30 cellular contexts compared by ENCODE assay signal in the genomic region with DNA sequence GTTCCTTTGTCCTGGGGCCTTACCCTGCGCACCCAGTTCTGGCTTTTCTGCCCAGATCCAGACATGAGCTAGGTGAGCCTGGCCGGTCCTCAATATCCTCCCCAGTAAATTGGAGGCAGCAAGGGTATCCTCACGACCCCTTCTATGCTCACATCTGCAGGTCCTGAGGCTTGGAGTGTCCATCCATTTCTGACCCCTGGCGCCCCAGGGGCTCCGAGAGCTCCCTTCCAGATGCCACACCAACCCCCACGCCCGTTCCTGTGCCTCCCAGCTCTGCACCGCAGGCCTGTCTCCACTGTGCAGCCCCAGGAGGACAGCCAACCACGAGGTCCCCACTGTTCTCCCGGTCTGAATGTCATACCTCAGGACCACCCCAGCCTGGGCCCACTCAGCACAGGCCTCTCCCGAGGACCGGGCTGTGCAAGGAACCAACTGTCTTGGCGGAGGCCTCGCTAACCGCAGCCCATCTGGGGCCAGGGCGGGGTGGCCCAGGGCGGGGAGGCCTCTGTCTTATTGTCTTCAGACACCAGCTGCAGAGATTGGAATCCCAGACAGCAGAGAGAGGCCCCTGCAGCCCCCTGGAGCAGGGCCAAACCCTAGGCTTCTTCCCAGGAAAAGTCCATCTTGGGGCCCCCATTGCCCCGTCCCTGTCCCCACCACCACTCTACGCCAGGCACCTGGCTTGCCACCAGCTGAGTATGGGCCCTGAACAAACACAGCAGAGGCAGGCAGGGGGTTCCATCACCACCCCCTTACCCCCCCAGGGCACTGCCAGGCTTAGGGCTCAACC. TPM values are rescaled to one million over a fixed set of nuclear protein-coding genes. Genes with fewer than 3 reads are reported as not detected.
DNase-seq lines count a peak whose midpoint lies in the region; ATAC-seq, FAIRE-seq and TF ChIP-seq lines count a peak whose summit lies in the region.
"Had no signal": no experiment of that assay in that cellular context is flagged by ENCODE, and none has a peak within 500 bp of the region (broad histone marks: within the 10 kb centered on the region; RNA-seq: fewer than 3 reads in every experiment).

No MANE protein-coding gene starts in this region.

- no peaks in the 10 kb centered on the region; the same call in 1 of the 2 replicates for H3K9me1 ChIP-seq in IMR-90 (ENCODE audit: insufficient read depth, low read length)

- in situ Hi-C loops in IMR-90 (cut with MboI; ENCODE audit: low sequenced_read_pairs): no loop called here

- no peaks in the 10 kb centered on the region for H4K20me1 ChIP-seq in IMR-90 (ENCODE audit: insufficient read depth, low read length)

- no peak overlapping the region for H4K5ac ChIP-seq in IMR-90 (ENCODE audit: low read depth, low read length)

- peak overlapping the region; percentile 87 to 90; a peak in 2 of 4 replicates for H4K8ac ChIP-seq in IMR-90 (ENCODE audit: low read depth in 2 of 2, low read length in 2 of 2)

- POLR2A ChIA-PET in IMR-90 (lab: Charles Lee; ENCODE audit: unreplicated experiment): no interaction called here

- CTCF ChIA-PET in IMR-90 (lab: Yijun Ruan, JAX): no interaction called here

- H3K4me3 Mint-ChIP-seq in osteocyte (ENCODE audit: unreplicated experiment): no peak overlapping the region
- H3K4me3 Mint-ChIP-seq: activated T-cell treated with anti-CD3 and anti-CD28 coated beads, Interleukin-2, amount 50 U/mL, for 4 hours; central memory CD8-positive, alpha-beta T cell; stimulated activated naive B cell treated with anti-CD40 and anti-IgM and Interleukin-4, amounts not matched to agents 10 μg/mL and 1 μg/mL and 100 μg/mL, for 72 hours had no signal

- H3K9ac ChIP-seq in IMR-90 (ENCODE audit: low read depth, low read length): no peak overlapping the region

- no peaks in the 10 kb centered on the region for H3K79me2 ChIP-seq in ACC112 (ENCODE audit: control insufficient read depth, insufficient read depth, low read length, unreplicated experiment)

- H3K4me1 ChIP-seq in ACC112 (ENCODE audit: control insufficient read depth, insufficient read depth, low read length, unreplicated experiment) (peaks cover 21% of the 10 kb centered on the region), IMR-90 (ENCODE audit: control insufficient read depth, insufficient read depth, low read length) (peaks cover 10% of the 10 kb centered on the region; the same call in 1 of the 2 replicates), foreskin keratinocyte (no peaks in the 10 kb centered on the region)
- H3K4me1 ChIP-seq: suprapubic skin had no signal

- no peak overlapping the region for H3K23ac ChIP-seq in IMR-90 (ENCODE audit: low read depth, low read length)

- no peak overlapping the region for H2AK5ac ChIP-seq in IMR-90 (ENCODE audit: low read depth, low read length)

- H3K27ac ChIP-seq in ACC112 (ENCODE audit: low read depth, low read length) (no peak overlapping the region), IMR-90 (ENCODE audit: insufficient read depth, low read length) (no peak overlapping the region), coronary artery (peak overlapping the region in 1 of 2 donors; percentile 45), foreskin keratinocyte (no peak overlapping the region)
- H3K27ac ChIP-seq: C4-2B, dorsolateral prefrontal cortex, suprapubic skin had no signal

- H3K9me3 ChIP-seq in IMR-90 (ENCODE audit: control insufficient read depth, insufficient read depth, low read length): no peaks in the 10 kb centered on the region
- H3K9me3 ChIP-seq: heart right ventricle, suprapubic skin had no signal

- no peaks in the 10 kb centered on the region for H3K36me3 Mint-ChIP-seq in osteocyte (ENCODE audit: unreplicated experiment)
- H3K36me3 Mint-ChIP-seq: stimulated activated naive B cell treated with anti-CD40 and anti-IgM and Interleukin-4, amounts not matched to agents 10 μg/mL and 1 μg/mL and 100 μg/mL, for 72 hours had no signal

- DNase-seq in IMR-90 (no peak), coronary artery (ENCODE audit: low spot score) (peak; percentile 64), posterior vena cava (ENCODE audit: low spot score) (peak; percentile 67), osteocyte (ENCODE audit: extremely low spot score, unreplicated experiment) (no peak), foreskin keratinocyte (no peak), RCC 7860 (ENCODE audit: low spot score) (no peak)
- DNase-seq: activated CD4-positive, CD25-positive, alpha-beta regulatory T cell treated with anti-CD3 and anti-CD28 coated beads, Interleukin-2, amount 50 U/mL, for 72 hours; activated naive CD4-positive, alpha-beta T cell treated with anti-CD3 and anti-CD28 coated beads, Interleukin-2, amount 50 U/mL, for 16 hours; activated T-cell treated with anti-CD3 and anti-CD28 coated beads, Interleukin-2, amount 50 U/mL, for 4 hours; aorta; dorsolateral prefrontal cortex; heart right ventricle; mammary epithelial cell; NCI-H1105 treated with DMSO at 0.1 percent for 48 hours; NCI-H2029 treated with DMSO at 0.1 percent for 48 hours; NCI-H446; PC-3; SHP77; stimulated activated CD4-positive, alpha-beta T cell treated with anti-CD3 and anti-CD28 coated beads, Interleukin-12 subunit alpha, Interleukin-12 subunit beta, amount 100 ng/mL, for 4 hours; stimulated activated CD4-positive, alpha-beta T cell treated with anti-CD3 and anti-CD28 coated beads, Interleukin-4, amount 100 ng/mL, for 24 hours; stimulated activated naive B cell treated with anti-CD40 and anti-IgM and Interleukin-4, amounts not matched to agents 10 μg/mL and 1 μg/mL and 100 μg/mL, for 72 hours; T-helper 1 cell had no signal

- H3K4ac ChIP-seq in IMR-90 (ENCODE audit: low read depth, low read length): peak overlapping the region; percentile 82; the same call in 1 of the 2 replicates

- no peak overlapping the region for H2BK20ac ChIP-seq in IMR-90 (ENCODE audit: low read depth, low read length)

- peak overlapping the region; percentile 40; the same call in 1 of the 2 replicates for H2BK120ac ChIP-seq in IMR-90 (ENCODE audit: low read depth, low read length)

- H3K18ac ChIP-seq in IMR-90 (ENCODE audit: low read depth, low read length): no peak overlapping the region; the same call in 1 of the 2 replicates

- H3K27me3 ChIP-seq in ACC112 (ENCODE audit: insufficient read depth, low read length) (no peaks in the 10 kb centered on the region), IMR-90 (ENCODE audit: control insufficient read depth, insufficient read depth, low read length) (no peaks in the 10 kb centered on the region; the same call in 1 of the 2 replicates), foreskin keratinocyte (peaks cover 10% of the 10 kb centered on the region)
- H3K27me3 ChIP-seq: dorsolateral prefrontal cortex, heart right ventricle had no signal

- no peak for TF ChIP-seq RAD21 in IMR-90 (IDR thresholded peaks at IDR 0.05; ENCODE audit: low read length)

- H3K4me3 ChIP-seq in ACC112 (ENCODE audit: low read depth, low read length): no peak overlapping the region
- no peak overlapping the region for H3K4me3 ChIP-seq in IMR-90 (ENCODE audit: insufficient read depth, low read depth, low read length)
- H3K4me3 ChIP-seq in coronary artery: no peak overlapping the region
- H3K4me3 ChIP-seq: dorsolateral prefrontal cortex, heart right ventricle, suprapubic skin had no signal

- no peaks in the 10 kb centered on the region for H3K9me3 Mint-ChIP-seq in osteocyte (ENCODE audit: unreplicated experiment)
- H3K9me3 Mint-ChIP-seq: activated T-cell treated with anti-CD3 and anti-CD28 coated beads, Interleukin-2, amount 50 U/mL, for 4 hours; central memory CD8-positive, alpha-beta T cell; stimulated activated naive B cell treated with anti-CD40 and anti-IgM and Interleukin-4, amounts not matched to agents 10 μg/mL and 1 μg/mL and 100 μg/mL, for 72 hours had no signal

- peak overlapping the region; percentile 87; the same call in 1 of the 2 replicates for H3K14ac ChIP-seq in IMR-90 (replicated peaks; ENCODE audit: low read depth, low read length)

- FAIRE-seq in RCC 7860 (lab: Jason Lieb, UNC): no peak

- no peak overlapping the region for H3K56ac ChIP-seq in IMR-90 (ENCODE audit: extremely low read depth, insufficient read depth, low read length)

- no peak overlapping the region for H2BK5ac ChIP-seq in IMR-90 (ENCODE audit: low read depth, low read length, poor library complexity, severe bottlenecking)

- TF ChIP-seq CTCF in IMR-90 (conservative IDR thresholded peaks at IDR 0.05; ENCODE audit: low read depth, low read length) (no peak), coronary artery (IDR thresholded peaks at IDR 0.05) (no peak), osteocyte (IDR thresholded peaks at IDR 0.05) (no peak), foreskin keratinocyte (conservative IDR thresholded peaks at IDR 0.05) (no peak)

- H3K27ac Mint-ChIP-seq in osteocyte (ENCODE audit: unreplicated experiment): no peak overlapping the region
- H3K27ac Mint-ChIP-seq: stimulated activated naive B cell treated with anti-CD40 and anti-IgM and Interleukin-4, amounts not matched to agents 10 μg/mL and 1 μg/mL and 100 μg/mL, for 72 hours had no signal

- H3K79me1 ChIP-seq in IMR-90 (ENCODE audit: low read depth in 1 of 2, low read length in 2 of 2): no peaks in the 10 kb centered on the region

- peak overlapping the region; percentile 77; the same call in 1 of the 2 replicates for H4K91ac ChIP-seq in IMR-90 (ENCODE audit: insufficient read depth, low read depth, low read length)

- ATAC-seq in IMR-90 (ENCODE audit: low read depth) (no peak), GM21717 (IDR thresholded peaks at IDR 0.05; ENCODE audit: unreplicated experiment) (no peak), foreskin keratinocyte (no peak)
- ATAC-seq: activated T-cell treated with anti-CD3 and anti-CD28 coated beads, Interleukin-2, amount 50 U/mL, for 4 hours; HCT116; stimulated activated naive B cell treated with anti-CD40 and anti-IgM and Interleukin-4, amounts not matched to agents 10 μg/mL and 1 μg/mL and 100 μg/mL, for 72 hours had no signal

- H2AK9ac ChIP-seq in IMR-90 (replicated peaks; ENCODE audit: low read depth, low read length, poor library complexity): peak overlapping the region; percentile 56

- intact Hi-C loops in IMR-90 (cut with micrococcal nuclease) (no loop called here), posterior vena cava (cut with DNase I) (no loop called here)

- H3K36me3 ChIP-seq in ACC112 (ENCODE audit: insufficient read depth, low read length) (no peaks in the 10 kb centered on the region), IMR-90 (ENCODE audit: control insufficient read depth, insufficient read depth, low read length) (no peaks in the 10 kb centered on the region)
- H3K36me3 ChIP-seq: heart right ventricle, suprapubic skin had no signal

- no peaks in the 10 kb centered on the region for H3K27me3 Mint-ChIP-seq in osteocyte (ENCODE audit: unreplicated experiment)

- dilution Hi-C loops in IMR-90 (cut with HindIII; ENCODE audit: low sequenced_read_pairs, unreplicated experiment): no loop called here

- WGBS in IMR-90 (ENCODE audit: extremely low coverage in 2 of 2, insufficient read length in 1 of 2), 2 experiments: 83% methylated on average over 7 of the region's 19 CpGs; no CpG with 5 or more reads in 1 of the 2 experiments

- H2AFZ ChIP-seq in ACC112 (ENCODE audit: low read length, unreplicated experiment) (peak overlapping the region; percentile 98), IMR-90 (replicated peaks; ENCODE audit: low read length, poor library complexity) (peak overlapping the region; percentile 91)

- no peak overlapping the region for H3K4me2 ChIP-seq in IMR-90 (ENCODE audit: low read depth, low read length)

- BruUV-seq in IMR-90 (replicated peaks; lab: Mats Ljungman, UMichigan): no TSS peak

- no peak overlapping the region for H2BK15ac ChIP-seq in IMR-90 (ENCODE audit: low read depth, low read length)

- TF ChIP-seq POLR2A in IMR-90 (IDR thresholded peaks at IDR 0.05; ENCODE audit: low read depth, low read length): no peak

- H3K4me1 Mint-ChIP-seq in osteocyte (ENCODE audit: unreplicated experiment): peaks cover 21% of the 10 kb centered on the region
- H3K4me1 Mint-ChIP-seq: central memory CD8-positive, alpha-beta T cell; stimulated activated naive B cell treated with anti-CD40 and anti-IgM and Interleukin-4, amounts not matched to agents 10 μg/mL and 1 μg/mL and 100 μg/mL, for 72 hours had no signal

RNA-seq across cellular contexts. Expression of gene ALX4, which starts 39.3 kb away (rescaled TPM):
- total RNA-seq in IMR-90 (2012; rRNA removed) (not detected in 2 replicates), posterior vena cava (not detected), osteocyte (not detected in 2 replicates), foreskin keratinocyte (not detected in 2 replicates)
- polyA plus RNA-seq in IMR-90 (2012; rRNA removed) (not detected in 2 replicates), foreskin keratinocyte (not detected in 2 replicates)
- polyA plus RNA-seq in IMR-90 (2012; cell fraction: cytosol; rRNA removed): not detected in 2 replicates
- not detected in 2 replicates for polyA plus RNA-seq in IMR-90 (2012; cell fraction: nucleus; rRNA removed; ENCODE audit: low replicate concordance)
- total RNA-seq: activated T-cell treated with anti-CD3 and anti-CD28 coated beads, Interleukin-2, amount 50 U/mL, for 4 hours; fibroblast of villous mesenchyme; PC-3; renal cortical epithelial cell had no signal
- polyA plus RNA-seq: mammary epithelial cell had no signal

Comparison
In these comparisons a context has a peak if more than half of its experiments do, and no peak if none do; other contexts are left out.
1. DNase-seq: peak in coronary artery (single experiment) and posterior vena cava (single experiment); none in IMR-90 (single experiment), osteocyte (single experiment), foreskin keratinocyte (0 of 2) and RCC 7860 (single experiment).